9 cellular contexts compared by ENCODE assay signal in genomic region chrX:47146121-47146935, GRCh38. TPM values are rescaled to one million over a fixed set of nuclear protein-coding genes. Genes with fewer than 3 reads are reported as not detected.
A peak's percentile ranks its signal among the peaks of the same experiment; 100 is the strongest.
DNase-seq lines count a peak whose midpoint lies in the region; ATAC-seq, FAIRE-seq and TF ChIP-seq lines count a peak whose summit lies in the region.
"Had no signal": no experiment of that assay in that cellular context is flagged by ENCODE, and none has a peak within 500 bp of the region (broad histone marks: within the 10 kb centered on the region; RNA-seq: fewer than 3 reads in every experiment).

No MANE protein-coding gene starts in this region.

- peak overlapping the region; percentile 95 for H3K4me3 Mint-ChIP-seq in activated naive CD4-positive, alpha-beta T cell treated with anti-CD3 and anti-CD28 coated beads, Interleukin-2, amount 10 ng/mL, durations not matched to agents 7 days and 5 days
- peak overlapping the region; percentile 95 for H3K4me3 Mint-ChIP-seq in activated CD8-positive, alpha-beta T cell treated with anti-CD3 and anti-CD28 coated beads for 36 hours

- no peak for ATAC-seq in activated CD8-positive, alpha-beta T cell treated with anti-CD3 and anti-CD28 coated beads for 36 hours
- ATAC-seq in HG02852 (IDR thresholded peaks at IDR 0.05; ENCODE audit: unreplicated experiment) (no peak), GM21825 (IDR thresholded peaks at IDR 0.05; ENCODE audit: unreplicated experiment) (no peak)

- DNase-seq in activated naive CD4-positive, alpha-beta T cell treated with anti-CD3 and anti-CD28 coated beads, Interleukin-2, amount 10 ng/mL, durations not matched to agents 7 days and 5 days = no peak
- DNase-seq in activated naive CD4-positive, alpha-beta T cell treated with Interleukin-2 at 50 U/mL for 16 hours = no peak
- no peak for DNase-seq in activated CD8-positive, alpha-beta T cell treated with anti-CD3 and anti-CD28 coated beads for 36 hours
- DNase-seq in keratinocyte (ENCODE audit: low read depth, low spot score) (no peak), substantia nigra (lab: John Stamatoyannopoulos, UW) (peak in 5 of 49 donors; percentile 2 to 47 (median 6))
- no peak for DNase-seq in activated CD8-positive, alpha-beta memory T cell treated with anti-CD3 and anti-CD28 coated beads for 24 hours

- POLR2A ChIA-PET in activated CD8-positive, alpha-beta T cell treated with anti-CD3 and anti-CD28 coated beads for 36 hours (lab: Charles Lee) = no interaction called here

- peaks cover 36% of the 10 kb centered on the region for H3K36me3 Mint-ChIP-seq in activated naive CD4-positive, alpha-beta T cell treated with anti-CD3 and anti-CD28 coated beads, Interleukin-2, amount 10 ng/mL, durations not matched to agents 7 days and 5 days
- peaks cover 39% of the 10 kb centered on the region for H3K36me3 Mint-ChIP-seq in activated CD8-positive, alpha-beta T cell treated with anti-CD3 and anti-CD28 coated beads for 36 hours (ENCODE audit: low read depth)

- no peaks in the 10 kb centered on the region for H3K9me1 ChIP-seq in keratinocyte (ENCODE audit: control insufficient read depth, extremely low read depth, insufficient read depth, low read length)

- H3K27ac ChIP-seq in keratinocyte (ENCODE audit: control insufficient read depth, insufficient read depth, low read length) (peak overlapping the region; percentile 70), substantia nigra (ENCODE audit: low read depth, low read length, poor library complexity, severe bottlenecking) (peak overlapping the region; percentile 95)

- H3K27me3 Mint-ChIP-seq in activated naive CD4-positive, alpha-beta T cell treated with anti-CD3 and anti-CD28 coated beads, Interleukin-2, amount 10 ng/mL, durations not matched to agents 7 days and 5 days = peaks cover 4% of the 10 kb centered on the region
- no peaks in the 10 kb centered on the region for H3K27me3 Mint-ChIP-seq in activated CD8-positive, alpha-beta T cell treated with anti-CD3 and anti-CD28 coated beads for 36 hours

- H3K9ac ChIP-seq in keratinocyte (ENCODE audit: control insufficient read depth, extremely low read depth, insufficient read depth, low read length) = peak overlapping the region; percentile 85

- peak overlapping the region; percentile 71 to 83 (median 75) for H3K4me3 ChIP-seq in keratinocyte (ENCODE audit: control insufficient read depth in 2 of 3, extremely low read depth in 1 of 3, insufficient read depth in 2 of 3, low read depth in 1 of 3, low read length in 3 of 3)

- peak overlapping the region; percentile 71 for H3K4me2 ChIP-seq in keratinocyte (ENCODE audit: control insufficient read depth, extremely low read depth, insufficient read depth, low read depth, low read length)

- TF ChIP-seq CTCF in activated CD8-positive, alpha-beta T cell treated with anti-CD3 and anti-CD28 coated beads for 36 hours (IDR thresholded peaks at IDR 0.05) = no peak
- no peak for TF ChIP-seq CTCF in keratinocyte (optimal IDR thresholded peaks at IDR 0.05 in 1 of 3, IDR thresholded peaks at IDR 0.05 in 1 of 3, conservative IDR thresholded peaks at IDR 0.05 in 1 of 3; ENCODE audit: extremely low read depth in 1 of 3, insufficient read depth in 2 of 3, low read length in 3 of 3)

- H3K27me3 ChIP-seq in keratinocyte (ENCODE audit: control insufficient read depth, extremely low read depth, insufficient read depth, low read length) = no peaks in the 10 kb centered on the region

- peaks cover 3% of the 10 kb centered on the region for H3K4me1 ChIP-seq in keratinocyte (ENCODE audit: control insufficient read depth, extremely low read depth, insufficient read depth, low read length)

- H4K20me1 ChIP-seq in keratinocyte (ENCODE audit: control insufficient read depth, extremely low read depth, insufficient read depth, low read length) = no peaks in the 10 kb centered on the region

- no peak overlapping the region for H2AFZ ChIP-seq in keratinocyte (ENCODE audit: control insufficient read depth, low read length)

- peaks cover 53% of the 10 kb centered on the region for H3K79me2 ChIP-seq in keratinocyte (ENCODE audit: control insufficient read depth, insufficient read depth, low read length)

- dilution Hi-C loops in keratinocyte (cut with MboI; ENCODE audit: extremely low pct_ligation_motif_present, low sequenced_read_pairs) = no loop called here

- peaks cover 36% of the 10 kb centered on the region for H3K4me1 Mint-ChIP-seq in activated naive CD4-positive, alpha-beta T cell treated with anti-CD3 and anti-CD28 coated beads, Interleukin-2, amount 10 ng/mL, durations not matched to agents 7 days and 5 days
- peaks cover 31% of the 10 kb centered on the region for H3K4me1 Mint-ChIP-seq in activated CD8-positive, alpha-beta T cell treated with anti-CD3 and anti-CD28 coated beads for 36 hours (ENCODE audit: low read depth)

- H3K9me3 Mint-ChIP-seq in activated naive CD4-positive, alpha-beta T cell treated with anti-CD3 and anti-CD28 coated beads, Interleukin-2, amount 10 ng/mL, durations not matched to agents 7 days and 5 days = peaks cover 3% of the 10 kb centered on the region
- no peaks in the 10 kb centered on the region for H3K9me3 Mint-ChIP-seq in activated CD8-positive, alpha-beta T cell treated with anti-CD3 and anti-CD28 coated beads for 36 hours

- intact Hi-C loops in activated CD8-positive, alpha-beta T cell treated with anti-CD3 and anti-CD28 coated beads for 36 hours (cut with micrococcal nuclease) = no loop called here

- no peaks in the 10 kb centered on the region for H3K9me3 ChIP-seq in keratinocyte (ENCODE audit: control insufficient read depth, low read depth, low read length)

- no peak for FAIRE-seq in keratinocyte (lab: Jason Lieb, UNC)
- FAIRE-seq: colon had no signal

- CTCF ChIA-PET in activated naive CD4-positive, alpha-beta T cell treated with anti-CD3 and anti-CD28 coated beads, Interleukin-2, amount 10 ng/mL, durations not matched to agents 7 days and 5 days (lab: Charles Lee) = no interaction called here
- CTCF ChIA-PET in activated CD8-positive, alpha-beta T cell treated with anti-CD3 and anti-CD28 coated beads for 36 hours (lab: Charles Lee) = no interaction called here

- H3K36me3 ChIP-seq in keratinocyte (ENCODE audit: control insufficient read depth in 2 of 2, extremely low read depth in 1 of 2, insufficient read depth in 2 of 2, low read length in 2 of 2) = peaks cover 0 to 3% of the 10 kb centered on the region in 2 experiments

- H3K27ac Mint-ChIP-seq in activated naive CD4-positive, alpha-beta T cell treated with anti-CD3 and anti-CD28 coated beads, Interleukin-2, amount 10 ng/mL, durations not matched to agents 7 days and 5 days = peak overlapping the region; percentile 99
- peak overlapping the region; percentile 99 for H3K27ac Mint-ChIP-seq in activated CD8-positive, alpha-beta T cell treated with anti-CD3 and anti-CD28 coated beads for 36 hours

RNA-seq across cellular contexts. Expression of gene RBM10, which starts 1.3 kb away (rescaled TPM):
- total RNA-seq in activated CD8-positive, alpha-beta T cell treated with anti-CD3 and anti-CD28 coated beads for 36 hours = 10 to 100 TPM; 66.4 to 66.7 TPM
- 10.8 to 21.5 TPM (median 10.8 TPM) in 3 replicates for polyA plus RNA-seq in keratinocyte
- 28.4 TPM for polyA plus RNA-seq in keratinocyte (2011; ENCODE audit: low read depth)
- polyA plus RNA-seq in keratinocyte (2011; cell fraction: cytosol; rRNA removed) = 10.4 and 17.4 TPM in 2 replicates
- 26.8 and 32.4 TPM in 2 replicates for polyA plus RNA-seq in keratinocyte (2011; cell fraction: nucleus; rRNA removed)
- polyA plus RNA-seq in keratinocyte (2012; ENCODE audit: low replicate concordance) = 16.7 and 27.6 TPM in 2 replicates
- 12.3 to 45.9 TPM (median 16.5 TPM) in 3 replicates for polyA minus RNA-seq in keratinocyte
- 20.7 TPM for polyA minus RNA-seq in keratinocyte (2011; cell fraction: cytosol; rRNA and poly(A)+ RNA removed)
- polyA minus RNA-seq in keratinocyte (2011; cell fraction: nucleus; rRNA and poly(A)+ RNA removed) = 18.2 and 18.4 TPM in 2 replicates

RNA-seq across cellular contexts. Expression of gene NDUFB11, which starts 1.8 kb away (rescaled TPM):
- 10 to 100 TPM; 82.9 to 89.8 TPM for total RNA-seq in activated CD8-positive, alpha-beta T cell treated with anti-CD3 and anti-CD28 coated beads for 36 hours
- 39.3 to 46.3 TPM (median 41.3 TPM) in 3 replicates for polyA plus RNA-seq in keratinocyte
- 11.5 TPM for polyA plus RNA-seq in keratinocyte (2011; ENCODE audit: low read depth)
- 44.1 and 44.7 TPM in 2 replicates for polyA plus RNA-seq in keratinocyte (2011; cell fraction: cytosol; rRNA removed)
- 14.6 and 22.1 TPM in 2 replicates for polyA plus RNA-seq in keratinocyte (2011; cell fraction: nucleus; rRNA removed)
- 37.2 and 66.2 TPM in 2 replicates for polyA plus RNA-seq in keratinocyte (2012; ENCODE audit: low replicate concordance)
- polyA minus RNA-seq in keratinocyte = 40.0 to 53.1 TPM (median 52.1 TPM) in 3 replicates
- polyA minus RNA-seq in keratinocyte (2011; cell fraction: cytosol; rRNA and poly(A)+ RNA removed) = 61.6 TPM
- 6.6 and 8.0 TPM in 2 replicates for polyA minus RNA-seq in keratinocyte (2011; cell fraction: nucleus; rRNA and poly(A)+ RNA removed)

RNA-seq across cellular contexts. Expression of gene UBA1, which starts 47.3 kb away (rescaled TPM):
- total RNA-seq in activated CD8-positive, alpha-beta T cell treated with anti-CD3 and anti-CD28 coated beads for 36 hours = 100 to 1,000 TPM; 243 to 246 TPM
- polyA plus RNA-seq in keratinocyte = 236 to 317 TPM (median 309 TPM) in 3 replicates
- 56.8 TPM for polyA plus RNA-seq in keratinocyte (2011; ENCODE audit: low read depth)
- 220 and 262 TPM in 2 replicates for polyA plus RNA-seq in keratinocyte (2011; cell fraction: cytosol; rRNA removed)
- 485 and 608 TPM in 2 replicates for polyA plus RNA-seq in keratinocyte (2011; cell fraction: nucleus; rRNA removed)
- 213 and 310 TPM in 2 replicates for polyA plus RNA-seq in keratinocyte (2012; ENCODE audit: low replicate concordance)
- 450 to 793 TPM (median 620 TPM) in 3 replicates for polyA minus RNA-seq in keratinocyte
- 317 TPM for polyA minus RNA-seq in keratinocyte (2011; cell fraction: cytosol; rRNA and poly(A)+ RNA removed)
- polyA minus RNA-seq in keratinocyte (2011; cell fraction: nucleus; rRNA and poly(A)+ RNA removed) = 310 and 377 TPM in 2 replicates
